Comparison of ENCODE assay signal across 25 cellular contexts in the genomic region with DNA sequence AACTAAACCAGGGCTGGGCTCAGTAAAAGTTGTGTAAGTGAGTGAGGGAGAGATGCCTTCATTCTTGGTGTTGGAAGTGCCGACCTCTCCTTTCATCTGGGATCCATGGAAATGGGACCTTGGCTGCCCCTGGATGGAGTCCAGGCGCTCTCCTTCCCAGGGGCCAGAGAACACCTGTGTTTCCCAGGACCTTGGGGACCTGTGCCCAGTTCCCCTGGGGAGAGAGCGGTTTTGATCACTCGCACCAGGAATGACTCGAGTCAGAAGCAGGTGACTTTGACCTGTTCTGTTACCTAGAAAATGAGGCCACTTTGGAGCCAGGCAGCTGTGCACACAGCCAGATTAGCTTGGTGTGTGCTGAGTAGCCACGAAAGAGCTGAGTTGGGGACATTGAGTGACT.
DNase-seq lines count a peak whose midpoint lies in the region; ATAC-seq, FAIRE-seq and TF ChIP-seq lines count a peak whose summit lies in the region.
"Had no signal": no experiment of that assay in that cellular context is flagged by ENCODE, and none has a peak within 500 bp of the region (broad histone marks: within the 10 kb centered on the region; RNA-seq: fewer than 3 reads in every experiment).

No MANE protein-coding gene starts in this region.

- 76 to 93% (median 81%) methylated on average over 5 to 6 of the region's 6 CpGs for WGBS in spleen, 5 donors

- no peak for FAIRE-seq in kidney (lab: Jason Lieb, UNC)
- FAIRE-seq: A549, HTR-8/SVneo had no signal

- DNase-seq in NCI-H748 (lab: John Stamatoyannopoulos, UW; ENCODE audit: unreplicated experiment) (peak; percentile 33), NCI-H748 treated with DMSO at 0.1 percent for 48 hours (lab: John Stamatoyannopoulos, UW) (no peak), NCI-H774 (lab: John Stamatoyannopoulos, UW) (peak; percentile 72), kidney (no peak), spleen (peak; percentile 33), Ammon's horn (ENCODE audit: low spot score) (no peak)
- DNase-seq in stimulated activated naive CD4-positive, alpha-beta T cell treated with Interleukin-2 at 50 U/mL for 16 hours (lab: John Stamatoyannopoulos, UW), result no peak
- DNase-seq: activated CD4-positive, alpha-beta T cell treated with anti-CD3 and anti-CD28 coated beads, Interleukin-2, amount 10 ng/mL, durations not matched to agents 24 days and 14 days; activated naive CD8-positive, alpha-beta T cell treated with anti-CD3 and anti-CD28 coated beads for 36 hours; caudate nucleus; CD4-positive, alpha-beta T cell; effector memory CD8-positive, alpha-beta T cell; EL; GOT3; MG63; Right ventricle myocardium superior; stimulated activated CD4-positive, alpha-beta T cell treated with anti-CD3 and anti-CD28 coated beads, Interleukin-2, amount 100 ng/mL, for 48 hours; stimulated activated CD8-positive, alpha-beta memory T cell treated with anti-CD3 and anti-CD28 coated beads, Interleukin-4, amount 100 ng/mL, for 48 hours; T-helper 9 cell; transverse colon had no signal

- TF ChIP-seq CTCF in kidney (IDR thresholded peaks at IDR 0.05; ENCODE audit: borderline replicate concordance, extremely low read depth, insufficient read depth) (no peak), spleen (IDR thresholded peaks at IDR 0.05 in 8 of 11, conservative IDR thresholded peaks at IDR 0.05 in 3 of 11) (no peak)

- TF ChIP-seq POLR2A in spleen (IDR thresholded peaks at IDR 0.05), result no peak

- no peak for ATAC-seq in HG03442 (IDR thresholded peaks at IDR 0.05; ENCODE audit: unreplicated experiment)
- ATAC-seq: A549; effector memory CD8-positive, alpha-beta T cell had no signal

- H3K27ac ChIP-seq in kidney (ENCODE audit: low read depth in 2 of 2, low read length in 2 of 2), result peak overlapping the region; percentile 63 to 81
- H3K27ac ChIP-seq in spleen, result no peak overlapping the region
- H3K27ac ChIP-seq: transverse colon had no signal

- H3K9ac ChIP-seq in kidney (ENCODE audit: low read length in 2 of 2), result peak overlapping the region in 1 of 2 donors; percentile 51

- H3K36me3 ChIP-seq in kidney (ENCODE audit: control insufficient read depth in 1 of 2, insufficient read depth in 2 of 2, low read length in 2 of 2) (peaks cover 3 to 17% of the 10 kb centered on the region in 2 donors), spleen (peaks cover 0 to 19% (median 0%) of the 10 kb centered on the region in 6 donors)
- H3K36me3 ChIP-seq: transverse colon had no signal

- peaks cover 0 to 7% (median 0%) of the 10 kb centered on the region in 7 donors for H3K27me3 ChIP-seq in spleen (replicated peaks in 1 of 7)
- H3K27me3 ChIP-seq: MG63, sigmoid colon, transverse colon had no signal

- H3K4me1 ChIP-seq in kidney (ENCODE audit: control insufficient read depth in 1 of 2, insufficient read depth in 1 of 2, low read depth in 1 of 2, low read length in 2 of 2) (peaks cover 16 to 18% of the 10 kb centered on the region in 2 donors), spleen (peaks cover 11 to 48% (median 27%) of the 10 kb centered on the region in 6 donors)

- no peaks in the 10 kb centered on the region for H3K9me3 ChIP-seq in kidney (ENCODE audit: control insufficient read depth in 1 of 2, low read length in 2 of 2)
- H3K9me3 ChIP-seq in spleen, result no peaks in the 10 kb centered on the region
- H3K9me3 ChIP-seq: A549, MG63, sigmoid colon, transverse colon had no signal

- intact Hi-C loops in kidney (cut with DNase I) (no loop called here), spleen (cut with DNase I; ENCODE audit: low total_unique reads) (no loop called here)

- H3K4me3 ChIP-seq in kidney (ENCODE audit: low read length in 2 of 2) (no peak overlapping the region), spleen (no peak overlapping the region)
- H3K4me3 ChIP-seq: A549, lung, MG63, sigmoid colon, transverse colon had no signal

Comparison
In these comparisons a context has a peak if more than half of its experiments do, and no peak if none do; other contexts are left out.
1. DNase-seq: peak in NCI-H748 (single experiment), NCI-H774 (single experiment) and spleen (single experiment); none in NCI-H748 treated with DMSO at 0.1 percent for 48 hours (single experiment), kidney (single experiment), Ammon's horn (single experiment) and stimulated activated naive CD4-positive, alpha-beta T cell treated with Interleukin-2 at 50 U/mL for 16 hours (single experiment).
2. H3K27ac ChIP-seq: peak in kidney (2 of 2); none in spleen (0 of 8).